In the genomic region with DNA sequence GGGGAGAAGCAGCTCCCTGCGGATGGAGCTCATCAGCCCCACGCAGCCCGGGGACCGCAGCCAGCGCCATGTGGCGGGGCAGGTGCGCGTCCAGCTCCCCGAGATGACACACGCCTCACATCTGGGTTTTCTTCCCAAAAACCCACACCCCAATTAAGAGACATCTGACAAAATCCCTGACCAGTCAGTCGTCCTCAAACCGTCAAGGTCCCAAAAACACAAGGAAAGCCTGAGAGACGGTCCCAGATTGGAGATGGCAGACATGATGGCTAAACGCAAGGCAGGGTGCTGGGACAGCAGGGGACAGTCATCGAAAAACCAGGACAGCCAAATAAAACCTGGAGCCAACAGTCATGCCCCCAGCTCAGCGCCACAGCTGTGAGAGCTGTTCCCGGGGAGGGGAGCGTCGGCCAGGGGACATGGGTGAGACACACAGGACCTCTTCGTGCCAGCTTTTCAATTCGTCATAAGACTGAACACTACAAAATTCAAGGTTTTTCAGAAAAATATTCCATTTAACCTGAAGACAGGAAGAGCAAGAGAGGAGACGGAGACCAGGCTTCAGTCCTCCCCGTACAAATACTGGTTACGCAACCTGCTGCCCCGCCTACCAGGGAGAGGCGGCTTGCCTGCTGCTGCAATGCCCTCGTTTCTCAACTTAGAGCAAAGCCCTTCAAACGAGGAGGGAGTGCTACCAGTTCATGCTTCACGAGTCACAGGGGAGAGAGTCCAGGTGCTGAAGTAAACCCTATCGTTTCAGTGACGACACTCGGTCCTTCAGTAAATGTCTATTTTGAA, we compare ENCODE assay signal across 10 cellular contexts. TPM values are rescaled to one million over a fixed set of nuclear protein-coding genes. Genes with fewer than 3 reads are reported as not detected.
DNase-seq lines count a peak whose midpoint lies in the region; ATAC-seq and TF ChIP-seq lines count a peak whose summit lies in the region.
"Had no signal": no experiment of that assay in that cellular context is flagged by ENCODE, and none has a peak within 500 bp of the region (broad histone marks: within the 10 kb centered on the region; RNA-seq: fewer than 3 reads in every experiment).

No MANE protein-coding gene starts in this region.

- DNase-seq in GM03348 (ENCODE audit: low spot score) (peak; percentile 91), OCI-M1 (lab: John Stamatoyannopoulos, UW) (peak; percentile 3), fibroblast of the aortic adventitia (ENCODE audit: low read depth) (peak; percentile 71), DMS114 treated with DMSO at 0.1 percent for 48 hours (lab: John Stamatoyannopoulos, UW; ENCODE audit: unreplicated experiment) (no peak), activated gamma-delta T cell (lab: John Stamatoyannopoulos, UW) (no peak)

- no peaks in the 10 kb centered on the region for H3K9me3 ChIP-seq in neutrophil
- H3K9me3 ChIP-seq: HAP-1 had no signal

- ATAC-seq in HG03095 (IDR thresholded peaks at IDR 0.05; ENCODE audit: unreplicated experiment) (no peak), HG03378 (IDR thresholded peaks at IDR 0.05; ENCODE audit: unreplicated experiment) (no peak)
- ATAC-seq: activated naive CD4-positive, alpha-beta T cell treated with anti-CD3 and anti-CD28 coated beads, Interleukin-2, amount 50 U/mL, for 72 hours had no signal

- H3K27ac ChIP-seq in neutrophil = peak overlapping the region; percentile 75

- no peaks in the 10 kb centered on the region for H3K27me3 ChIP-seq in neutrophil

- H3K4me1 ChIP-seq in neutrophil (ENCODE audit: control insufficient read depth in 1 of 2, insufficient read depth in 1 of 2, low read depth in 1 of 2, low read length in 1 of 2) = peaks cover 45 to 55% of the 10 kb centered on the region in 2 experiments
- H3K4me1 ChIP-seq: HAP-1 had no signal

- H3K4me3 ChIP-seq in fibroblast of the aortic adventitia (ENCODE audit: low read depth, low read length) (no peak overlapping the region), neutrophil (ENCODE audit: low read depth in 1 of 2, low read length in 1 of 2) (peak overlapping the region; percentile 31 to 51)
- H3K4me3 ChIP-seq: HAP-1 had no signal

- TF ChIP-seq CTCF in fibroblast of the aortic adventitia (IDR thresholded peaks at IDR 0.05; ENCODE audit: insufficient read depth, low read length) (no peak), neutrophil (IDR thresholded peaks at IDR 0.05) (no peak)

- H3K36me3 ChIP-seq in neutrophil = peaks cover 42% of the 10 kb centered on the region

RNA-seq across cellular contexts. Expression of a gene that starts 10.5 kb away (rescaled TPM):
- 18.3 and 25.4 TPM in 2 replicates for total RNA-seq in fibroblast of the aortic adventitia (ENCODE audit: low replicate concordance)

Comparison
In these comparisons a context has a peak if more than half of its experiments do, and no peak if none do; other contexts are left out.
1. DNase-seq: peak in GM03348 (single experiment), OCI-M1 (single experiment) and fibroblast of the aortic adventitia (single experiment); none in DMS114 treated with DMSO at 0.1 percent for 48 hours (single experiment) and activated gamma-delta T cell (single experiment).